In genomic region chr14:74065746-74066575, GRCh38 we compare ENCODE assay signal across 28 cellular contexts. TPM values are rescaled to one million over a fixed set of nuclear protein-coding genes. Genes with fewer than 3 reads are reported as not detected.
DNase-seq lines count a peak whose midpoint lies in the region; ATAC-seq and TF ChIP-seq lines count a peak whose summit lies in the region.
"Had no signal": no experiment of that assay in that cellular context is flagged by ENCODE, and none has a peak within 500 bp of the region (broad histone marks: within the 10 kb centered on the region; RNA-seq: fewer than 3 reads in every experiment).

No MANE protein-coding gene starts in this region.

- H3K27ac ChIP-seq in GM23248 = no peak overlapping the region
- H3K27ac ChIP-seq in RWPE2 (ENCODE audit: poor library complexity, severe bottlenecking) = peak overlapping the region; percentile 1
- H3K27ac ChIP-seq in mesenchymal stem cell (ENCODE audit: low read length, poor library complexity, severe bottlenecking) = no peak overlapping the region
- H3K27ac ChIP-seq in trophoblast cell (ENCODE audit: low read depth, low read length) = no peak overlapping the region
- H3K27ac ChIP-seq: BLaER1 treated with 17β-estradiol and CSF1 and Interleukin-3, amounts not matched to agents 10 nM and 100 nM; foreskin keratinocyte; heart right ventricle; HL-60; prostate gland; transverse colon had no signal

- H3K9ac ChIP-seq in GM23248 = no peak overlapping the region
- no peak overlapping the region for H3K9ac ChIP-seq in mesenchymal stem cell (ENCODE audit: low read length)
- no peak overlapping the region for H3K9ac ChIP-seq in trophoblast cell (ENCODE audit: low read length)
- H3K9ac ChIP-seq: BLaER1 treated with 17β-estradiol and CSF1 and Interleukin-3, amounts not matched to agents 10 nM and 100 nM had no signal

- H3F3A ChIP-seq in GM23248 (ENCODE audit: insufficient read depth) = peaks cover 42% of the 10 kb centered on the region

- H2AK5ac ChIP-seq in mesenchymal stem cell (ENCODE audit: low read length, severe bottlenecking) (no peak overlapping the region), trophoblast cell (ENCODE audit: low read length) (no peak overlapping the region)

- no peak overlapping the region for H3K23ac ChIP-seq in mesenchymal stem cell (ENCODE audit: low read length in 2 of 2)
- H3K23ac ChIP-seq in trophoblast cell (ENCODE audit: low read length) = no peak overlapping the region

- H3K9me3 ChIP-seq in GM23248 (ENCODE audit: low read depth) = no peaks in the 10 kb centered on the region
- H3K9me3 ChIP-seq in RWPE2 (ENCODE audit: severe bottlenecking) = no peaks in the 10 kb centered on the region
- no peaks in the 10 kb centered on the region for H3K9me3 ChIP-seq in mesenchymal stem cell (ENCODE audit: control insufficient read depth, low read length)
- no peaks in the 10 kb centered on the region for H3K9me3 ChIP-seq in trophoblast cell (ENCODE audit: insufficient read depth, low read depth, low read length)
- H3K9me3 ChIP-seq: BLaER1 treated with 17β-estradiol and CSF1 and Interleukin-3, amounts not matched to agents 10 nM and 100 nM; heart right ventricle; prostate gland; transverse colon had no signal

- no peak overlapping the region for H4K8ac ChIP-seq in mesenchymal stem cell (ENCODE audit: low read length)
- no peak overlapping the region for H4K8ac ChIP-seq in trophoblast cell (ENCODE audit: low read depth, low read length)

- H3K4me3 ChIP-seq in GM23248 (no peak overlapping the region), RWPE2 (ENCODE audit: severe bottlenecking) (no peak overlapping the region), choroid plexus epithelial cell (ENCODE audit: low read depth, low read length) (no peak overlapping the region), mesenchymal stem cell (ENCODE audit: insufficient read depth in 1 of 2, low read depth in 1 of 2, low read length in 2 of 2) (no peak overlapping the region), trophoblast cell (ENCODE audit: low read depth, low read length) (no peak overlapping the region)
- H3K4me3 ChIP-seq: BLaER1 treated with 17β-estradiol and CSF1 and Interleukin-3, amounts not matched to agents 10 nM and 100 nM; heart right ventricle; prostate gland; transverse colon had no signal

- no peaks in the 10 kb centered on the region for H3K9me2 ChIP-seq in GM23248 (ENCODE audit: insufficient read depth)

- no peaks in the 10 kb centered on the region for H3K27me3 ChIP-seq in GM23248 (replicated peaks; ENCODE audit: insufficient read depth)
- H3K27me3 ChIP-seq in RWPE2 (ENCODE audit: insufficient read depth, poor library complexity, severe bottlenecking) = no peaks in the 10 kb centered on the region
- H3K27me3 ChIP-seq in mesenchymal stem cell (ENCODE audit: control insufficient read depth in 1 of 2, insufficient read depth in 1 of 2, low read length in 2 of 2) = no peaks in the 10 kb centered on the region
- no peaks in the 10 kb centered on the region for H3K27me3 ChIP-seq in trophoblast cell (ENCODE audit: insufficient read depth, low read length)
- H3K27me3 ChIP-seq: BLaER1 treated with 17β-estradiol and CSF1 and Interleukin-3, amounts not matched to agents 10 nM and 100 nM; foreskin keratinocyte; heart right ventricle; transverse colon had no signal

- no peak overlapping the region for H2BK15ac ChIP-seq in mesenchymal stem cell (ENCODE audit: low read depth, poor library complexity, severe bottlenecking)

- H4K91ac ChIP-seq in mesenchymal stem cell (ENCODE audit: low read length) = no peak overlapping the region
- no peak overlapping the region for H4K91ac ChIP-seq in trophoblast cell (ENCODE audit: low read depth, low read length)

- no peak overlapping the region for H3K18ac ChIP-seq in mesenchymal stem cell (ENCODE audit: low read depth in 1 of 2, low read length in 2 of 2)
- no peak overlapping the region for H3K18ac ChIP-seq in trophoblast cell (ENCODE audit: low read length)

- H4K20me1 ChIP-seq in GM23248 (ENCODE audit: insufficient read depth) = no peaks in the 10 kb centered on the region
- H4K20me1 ChIP-seq: BLaER1 treated with 17β-estradiol and CSF1 and Interleukin-3, amounts not matched to agents 10 nM and 100 nM had no signal

- DNase-seq in GM23248 (peak; percentile 37), RWPE2 (ENCODE audit: low spot score) (no peak), choroid plexus epithelial cell (ENCODE audit: low read depth) (peak; percentile 62), mesenchymal stem cell (peak; percentile 63), SKM-1 (lab: John Stamatoyannopoulos, UW; ENCODE audit: unreplicated experiment) (no peak), trophoblast cell (no peak)
- DNase-seq: activated CD4-positive, alpha-beta T cell treated with anti-CD3 and anti-CD28 coated beads, Interleukin-2, amount 10 ng/mL, durations not matched to agents 24 days and 14 days; activated gamma-delta T cell; activated T-cell treated with anti-CD3 and anti-CD28 coated beads, Interleukin-2, amount 50 U/mL, for 24 hours; DMS153; foreskin keratinocyte; H7; heart right ventricle; kidney; NCI-H146; NCI-H2107; NCI-H446 treated with DMSO at 0.1 percent for 48 hours; NCI-H82; stimulated activated CD4-positive, alpha-beta T cell treated with anti-CD3 and anti-CD28 coated beads, Interleukin-15, amount 100 ng/mL, for 24 hours; T1000; transverse colon had no signal

- H2AFZ ChIP-seq in GM23248 (no peak overlapping the region), mesenchymal stem cell (ENCODE audit: low read depth, low read length) (no peak overlapping the region), trophoblast cell (ENCODE audit: insufficient read depth, low read length, poor library complexity) (no peak overlapping the region)

- H2BK120ac ChIP-seq in mesenchymal stem cell (ENCODE audit: low read depth, low read length) = no peak overlapping the region
- no peak overlapping the region for H2BK120ac ChIP-seq in trophoblast cell (ENCODE audit: insufficient read depth, low read length, poor library complexity)

- 0 out of 2 replicates have a peak, but pooled peaks cover 4% of the 10 kb centered on the region for H3K36me3 ChIP-seq in GM23248 (ENCODE audit: low read depth)
- H3K36me3 ChIP-seq in RWPE2 (ENCODE audit: low read depth) = peaks cover 3% of the 10 kb centered on the region
- H3K36me3 ChIP-seq in mesenchymal stem cell (ENCODE audit: control insufficient read depth in 1 of 2, insufficient read depth in 2 of 2, low read depth in 1 of 2, low read length in 2 of 2) = peaks cover 0 to 37% of the 10 kb centered on the region in 2 experiments
- H3K36me3 ChIP-seq in trophoblast cell (ENCODE audit: control insufficient read depth in 1 of 2, insufficient read depth in 2 of 2, low read length in 2 of 2) = peaks cover 2 to 3% of the 10 kb centered on the region in 2 experiments

- H3K79me2 ChIP-seq in GM23248 (ENCODE audit: insufficient read depth) = no peaks in the 10 kb centered on the region
- no peaks in the 10 kb centered on the region for H3K79me2 ChIP-seq in trophoblast cell (ENCODE audit: control insufficient read depth, insufficient read depth, low read length, poor library complexity)

- H2BK12ac ChIP-seq in mesenchymal stem cell (ENCODE audit: low read length in 2 of 2) = no peak overlapping the region
- no peak overlapping the region for H2BK12ac ChIP-seq in trophoblast cell (ENCODE audit: low read length)

- ATAC-seq in RWPE2 (ENCODE audit: low read depth) = peak; percentile 26; the same call in 1 of the 3 replicates
- ATAC-seq in HG02759 (IDR thresholded peaks at IDR 0.05; ENCODE audit: unreplicated experiment) = no peak
- ATAC-seq: foreskin keratinocyte; heart right ventricle; sciatic nerve; stimulated activated effector memory CD8-positive, alpha-beta T cell treated with anti-CD3 and anti-CD28 coated beads, Interleukin-12 subunit alpha, Interleukin-12 subunit beta, amount 100 ng/mL, for 72 hours; WTC11 had no signal

- H3K4me2 ChIP-seq in GM23248 (ENCODE audit: unreplicated experiment) = no peak overlapping the region
- no peak overlapping the region for H3K4me2 ChIP-seq in mesenchymal stem cell (ENCODE audit: low read length, poor library complexity, severe bottlenecking)
- no peak overlapping the region for H3K4me2 ChIP-seq in trophoblast cell (ENCODE audit: low read length)

- H3K14ac ChIP-seq in mesenchymal stem cell (ENCODE audit: low read length in 2 of 2) = no peak overlapping the region
- H3K14ac ChIP-seq in trophoblast cell (ENCODE audit: low read length) = no peak overlapping the region

- no peak overlapping the region for H2BK5ac ChIP-seq in mesenchymal stem cell (ENCODE audit: low read depth, low read length, poor library complexity, severe bottlenecking)
- no peak overlapping the region for H2BK5ac ChIP-seq in trophoblast cell (ENCODE audit: low read depth, low read length, poor library complexity)

- H3K4me1 ChIP-seq in GM23248 (ENCODE audit: insufficient read depth) (peaks cover 35% of the 10 kb centered on the region), RWPE2 (ENCODE audit: insufficient read depth, poor library complexity, severe bottlenecking) (peaks cover 11% of the 10 kb centered on the region), mesenchymal stem cell (ENCODE audit: control insufficient read depth, insufficient read depth, low read depth, low read length) (no peaks in the 10 kb centered on the region), trophoblast cell (ENCODE audit: control insufficient read depth in 1 of 2, insufficient read depth in 2 of 2, low read length in 2 of 2) (no peaks in the 10 kb centered on the region)
- H3K4me1 ChIP-seq: heart right ventricle, prostate gland, transverse colon had no signal

- no peaks in the 10 kb centered on the region for H3K79me1 ChIP-seq in mesenchymal stem cell (replicated peaks; ENCODE audit: low read length, poor library complexity, severe bottlenecking)
- H3K79me1 ChIP-seq in trophoblast cell (ENCODE audit: low read length) = no peaks in the 10 kb centered on the region

- no peak for TF ChIP-seq CTCF in RWPE2 (IDR thresholded peaks at IDR 0.05; ENCODE audit: poor library complexity, severe bottlenecking)
- no peak for TF ChIP-seq CTCF in choroid plexus epithelial cell (conservative IDR thresholded peaks at IDR 0.05; ENCODE audit: low read depth, low read length)

- H3K4ac ChIP-seq in mesenchymal stem cell (ENCODE audit: low read depth in 1 of 2, low read length in 2 of 2) (no peak overlapping the region), trophoblast cell (ENCODE audit: low read depth, low read length) (no peak overlapping the region)

- WGBS in GM23248 (ENCODE audit: low coverage in 1 of 2, low lambda C conversion rate in 2 of 2, missing lambda C conversion rate in 2 of 2), 2 experiments = 62 to 68% methylated on average over 3 of the region's 3 CpGs
- no CpG with 5 or more reads among the region's 3 CpGs for WGBS in mesenchymal stem cell
- WGBS in trophoblast cell (ENCODE audit: extremely low coverage, insufficient coverage, insufficient read length) = no CpG with 5 or more reads among the region's 3 CpGs

- in situ Hi-C loops in GM23248 (cut with MboI) = no loop called here

- H4K12ac ChIP-seq in trophoblast cell (ENCODE audit: low read depth, low read length) = no peak overlapping the region

RNA-seq across cellular contexts. Expression of gene ALDH6A1, which starts 18.3 kb away (rescaled TPM):
- total RNA-seq in GM23248 (2014; rRNA removed; shearing (Covaris generic)) = 13.8 and 19.9 TPM in 2 replicates
- polyA plus RNA-seq in GM23248 (2016; fragmentation: Nextera tagmentation; extraction: Ambion mirVana) = 20.8 and 21.0 TPM in 2 replicates
- polyA plus RNA-seq in mesenchymal stem cell (2013, experiment 1 of 2) = 3.7 TPM
- 3.5 TPM for polyA plus RNA-seq in mesenchymal stem cell (2013, experiment 2 of 2)
- polyA plus RNA-seq in trophoblast cell (2013) = 5.5 and 5.9 TPM in 2 replicates

RNA-seq across cellular contexts. Expression of gene LIN52, which starts 18.8 kb away (rescaled TPM):
- total RNA-seq in GM23248 (2014; rRNA removed; shearing (Covaris generic)) = 6.7 and 8.0 TPM in 2 replicates
- 8.7 and 8.8 TPM in 2 replicates for polyA plus RNA-seq in GM23248 (2016; fragmentation: Nextera tagmentation; extraction: Ambion mirVana)
- polyA plus RNA-seq in mesenchymal stem cell (2013, experiment 1 of 2) = 8.1 TPM
- 8.5 TPM for polyA plus RNA-seq in mesenchymal stem cell (2013, experiment 2 of 2)
- 7.1 and 7.3 TPM in 2 replicates for polyA plus RNA-seq in trophoblast cell (2013)

RNA-seq across cellular contexts. Expression of gene BBOF1, which starts 46.8 kb away (rescaled TPM):
- total RNA-seq in GM23248 (2014; rRNA removed; shearing (Covaris generic)) = 3.5 and 18.2 TPM in 2 replicates
- polyA plus RNA-seq in GM23248 (2016; fragmentation: Nextera tagmentation; extraction: Ambion mirVana) = 5.4 and 6.4 TPM in 2 replicates
- 8.0 TPM for polyA plus RNA-seq in mesenchymal stem cell (2013, experiment 1 of 2)
- polyA plus RNA-seq in mesenchymal stem cell (2013, experiment 2 of 2) = 8.1 TPM
- 2.8 and 3.2 TPM in 2 replicates for polyA plus RNA-seq in trophoblast cell (2013)

RNA-seq across cellular contexts. Expression of gene ENTPD5, which starts 46.9 kb away (rescaled TPM):
- 6.6 and 11.5 TPM in 2 replicates for total RNA-seq in GM23248 (2014; rRNA removed; shearing (Covaris generic))
- 10.4 and 12.5 TPM in 2 replicates for polyA plus RNA-seq in GM23248 (2016; fragmentation: Nextera tagmentation; extraction: Ambion mirVana)
- 11.2 TPM for polyA plus RNA-seq in mesenchymal stem cell (2013, experiment 1 of 2)
- 11.1 TPM for polyA plus RNA-seq in mesenchymal stem cell (2013, experiment 2 of 2)
- polyA plus RNA-seq in trophoblast cell (2013) = 5.9 TPM in 2 replicates

Comparison
In these comparisons a context has a peak if more than half of its experiments do, and no peak if none do; other contexts are left out.
1. DNase-seq: peak in GM23248 (single experiment), choroid plexus epithelial cell (single experiment) and mesenchymal stem cell (single experiment); none in RWPE2 (single experiment), SKM-1 (single experiment) and trophoblast cell (0 of 2).